In genomic region chr11:90294091-90294490, GRCh38 we compare ENCODE assay signal across 1 cellular context.
TF ChIP-seq lines count a peak whose summit lies in the region.

No MANE protein-coding gene starts in this region.

TF ChIP-seq in HepG2, 621 proteins besides CTCF, POLR2A, EP300 and RAD21 (continued from another document):
- TF ChIP-seq IRF9 (CRISPR knock-in tag; IDR thresholded peaks at IDR 0.05; ENCODE audit: borderline replicate concordance) (no peak), CSRNP2 (CRISPR knock-in tag; conservative IDR thresholded peaks at IDR 0.05; ENCODE audit: low read depth) (no peak), ZNF382 (CRISPR knock-in tag; IDR thresholded peaks at IDR 0.05; ENCODE audit: borderline replicate concordance) (no peak), ZNF672 (CRISPR knock-in tag; IDR thresholded peaks at IDR 0.05) (no peak), MXD3 (CRISPR knock-in tag; IDR thresholded peaks at IDR 0.05) (no peak), ZBTB43 (CRISPR knock-in tag; conservative IDR thresholded peaks at IDR 0.05) (no peak), SMARCC2 (IDR thresholded peaks at IDR 0.05) (no peak), SKIL (CRISPR knock-in tag; IDR thresholded peaks at IDR 0.05; ENCODE audit: borderline replicate concordance) (no peak), ZSCAN31 (CRISPR knock-in tag; IDR thresholded peaks at IDR 0.05; ENCODE audit: low read depth) (no peak)
